1 cellular context compared by ENCODE assay signal in the genomic region with DNA sequence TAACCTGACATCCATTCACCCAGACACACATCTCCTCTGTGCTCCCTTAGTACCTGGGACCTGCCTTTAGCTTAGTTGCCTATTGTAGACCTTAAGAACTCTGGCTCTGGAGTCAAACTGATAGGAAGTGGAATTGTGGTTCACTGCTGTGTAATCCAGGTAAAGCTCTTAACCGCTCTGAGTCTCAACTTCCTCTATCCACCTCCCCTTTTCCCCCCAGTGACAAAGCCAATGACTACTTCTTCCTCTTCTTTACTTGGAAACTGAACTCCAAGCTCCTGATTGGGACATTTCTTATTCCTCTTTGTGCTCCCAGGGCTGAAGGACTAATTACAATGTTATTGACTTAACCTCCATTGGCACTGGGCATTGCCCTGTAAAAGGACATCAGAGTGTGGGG.
TF ChIP-seq lines count a peak whose summit lies in the region.

No MANE protein-coding gene starts in this region.

TF ChIP-seq in HepG2, 621 proteins besides CTCF, POLR2A, EP300 and RAD21 (continued from another document):
- TF ChIP-seq, protein P1, sequence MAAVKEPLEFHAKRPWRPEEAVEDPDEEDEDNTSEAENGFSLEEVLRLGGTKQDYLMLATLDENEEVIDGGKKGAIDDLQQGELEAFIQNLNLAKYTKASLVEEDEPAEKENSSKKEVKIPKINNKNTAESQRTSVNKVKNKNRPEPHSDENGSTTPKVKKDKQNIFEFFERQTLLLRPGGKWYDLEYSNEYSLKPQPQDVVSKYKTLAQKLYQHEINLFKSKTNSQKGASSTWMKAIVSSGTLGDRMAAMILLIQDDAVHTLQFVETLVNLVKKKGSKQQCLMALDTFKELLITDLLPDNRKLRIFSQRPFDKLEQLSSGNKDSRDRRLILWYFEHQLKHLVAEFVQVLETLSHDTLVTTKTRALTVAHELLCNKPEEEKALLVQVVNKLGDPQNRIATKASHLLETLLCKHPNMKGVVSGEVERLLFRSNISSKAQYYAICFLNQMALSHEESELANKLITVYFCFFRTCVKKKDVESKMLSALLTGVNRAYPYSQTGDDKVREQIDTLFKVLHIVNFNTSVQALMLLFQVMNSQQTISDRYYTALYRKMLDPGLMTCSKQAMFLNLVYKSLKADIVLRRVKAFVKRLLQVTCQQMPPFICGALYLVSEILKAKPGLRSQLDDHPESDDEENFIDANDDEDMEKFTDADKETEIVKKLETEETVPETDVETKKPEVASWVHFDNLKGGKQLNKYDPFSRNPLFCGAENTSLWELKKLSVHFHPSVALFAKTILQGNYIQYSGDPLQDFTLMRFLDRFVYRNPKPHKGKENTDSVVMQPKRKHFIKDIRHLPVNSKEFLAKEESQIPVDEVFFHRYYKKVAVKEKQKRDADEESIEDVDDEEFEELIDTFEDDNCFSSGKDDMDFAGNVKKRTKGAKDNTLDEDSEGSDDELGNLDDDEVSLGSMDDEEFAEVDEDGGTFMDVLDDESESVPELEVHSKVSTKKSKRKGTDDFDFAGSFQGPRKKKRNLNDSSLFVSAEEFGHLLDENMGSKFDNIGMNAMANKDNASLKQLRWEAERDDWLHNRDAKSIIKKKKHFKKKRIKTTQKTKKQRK (IDR thresholded peaks at IDR 0.05; ENCODE audit: low read length): no peak
- no peak for TF ChIP-seq NR3C1 (CRISPR knock-in tag; IDR thresholded peaks at IDR 0.05)
- TF ChIP-seq, protein P2, sequence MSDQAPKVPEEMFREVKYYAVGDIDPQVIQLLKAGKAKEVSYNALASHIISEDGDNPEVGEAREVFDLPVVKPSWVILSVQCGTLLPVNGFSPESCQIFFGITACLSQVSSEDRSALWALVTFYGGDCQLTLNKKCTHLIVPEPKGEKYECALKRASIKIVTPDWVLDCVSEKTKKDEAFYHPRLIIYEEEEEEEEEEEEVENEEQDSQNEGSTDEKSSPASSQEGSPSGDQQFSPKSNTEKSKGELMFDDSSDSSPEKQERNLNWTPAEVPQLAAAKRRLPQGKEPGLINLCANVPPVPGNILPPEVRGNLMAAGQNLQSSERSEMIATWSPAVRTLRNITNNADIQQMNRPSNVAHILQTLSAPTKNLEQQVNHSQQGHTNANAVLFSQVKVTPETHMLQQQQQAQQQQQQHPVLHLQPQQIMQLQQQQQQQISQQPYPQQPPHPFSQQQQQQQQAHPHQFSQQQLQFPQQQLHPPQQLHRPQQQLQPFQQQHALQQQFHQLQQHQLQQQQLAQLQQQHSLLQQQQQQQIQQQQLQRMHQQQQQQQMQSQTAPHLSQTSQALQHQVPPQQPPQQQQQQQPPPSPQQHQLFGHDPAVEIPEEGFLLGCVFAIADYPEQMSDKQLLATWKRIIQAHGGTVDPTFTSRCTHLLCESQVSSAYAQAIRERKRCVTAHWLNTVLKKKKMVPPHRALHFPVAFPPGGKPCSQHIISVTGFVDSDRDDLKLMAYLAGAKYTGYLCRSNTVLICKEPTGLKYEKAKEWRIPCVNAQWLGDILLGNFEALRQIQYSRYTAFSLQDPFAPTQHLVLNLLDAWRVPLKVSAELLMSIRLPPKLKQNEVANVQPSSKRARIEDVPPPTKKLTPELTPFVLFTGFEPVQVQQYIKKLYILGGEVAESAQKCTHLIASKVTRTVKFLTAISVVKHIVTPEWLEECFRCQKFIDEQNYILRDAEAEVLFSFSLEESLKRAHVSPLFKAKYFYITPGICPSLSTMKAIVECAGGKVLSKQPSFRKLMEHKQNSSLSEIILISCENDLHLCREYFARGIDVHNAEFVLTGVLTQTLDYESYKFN (CRISPR knock-in tag; conservative IDR thresholded peaks at IDR 0.05): no peak
- TF ChIP-seq MEIS1 (CRISPR knock-in tag; IDR thresholded peaks at IDR 0.05; ENCODE audit: borderline replicate concordance): no peak
- no peak for TF ChIP-seq KAT8 (CRISPR knock-in tag; IDR thresholded peaks at IDR 0.05)
- TF ChIP-seq THAP11 (CRISPR knock-in tag; IDR thresholded peaks at IDR 0.05): no peak
TF ChIP-seq in HepG2: peak in this region for 0.
